ENCODE assay signal across 17 cellular contexts in genomic region chrX:42432552-42432951, GRCh38.
A peak's percentile ranks its signal among the peaks of the same experiment; 100 is the strongest.
DNase-seq lines count a peak whose midpoint lies in the region; ATAC-seq, FAIRE-seq and TF ChIP-seq lines count a peak whose summit lies in the region.
"Had no signal": no experiment of that assay in that cellular context is flagged by ENCODE, and none has a peak within 500 bp of the region (broad histone marks: within the 10 kb centered on the region; RNA-seq: fewer than 3 reads in every experiment).

No MANE protein-coding gene starts in this region.

- H3K79me2 ChIP-seq in hepatocyte = no peaks in the 10 kb centered on the region

- H3K9me2 ChIP-seq in hepatocyte (replicated peaks; ENCODE audit: insufficient read depth) = no peaks in the 10 kb centered on the region

- H3K27ac ChIP-seq in hepatocyte (no peak overlapping the region), liver (ENCODE audit: low read depth in 1 of 2, low read length in 2 of 2) (no peak overlapping the region), small intestine (ENCODE audit: low read depth in 1 of 2, low read length in 1 of 2) (no peak overlapping the region), adrenal gland (no peak overlapping the region)
- H3K27ac ChIP-seq: C4-2B had no signal

- WGBS in hepatocyte (ENCODE audit: low lambda C conversion rate, missing lambda C conversion rate) = 83% methylated on average over 2 of the region's 2 CpGs
- 86% methylated on average over 2 of the region's 2 CpGs for WGBS in liver
- 79 to 86% (median 83%) methylated on average over 2 of the region's 2 CpGs for WGBS in small intestine, 3 donors
- 76 to 96% (median 85%) methylated on average over 2 of the region's 2 CpGs for WGBS in adrenal gland, 4 donors

- no TSS peak for BruUV-seq in Caco-2 (replicated peaks; lab: Mats Ljungman, UMichigan)

- H3K27me3 ChIP-seq in Caco-2 (replicated peaks; ENCODE audit: control insufficient read depth, insufficient read depth, low read length) (no peaks in the 10 kb centered on the region), hepatocyte (no peaks in the 10 kb centered on the region), liver (ENCODE audit: control insufficient read depth in 4 of 4, insufficient read depth in 4 of 4, low read length in 3 of 4) (no peaks in the 10 kb centered on the region), small intestine (ENCODE audit: control insufficient read depth in 2 of 2, insufficient read depth in 2 of 2, low read length in 2 of 2) (no peaks in the 10 kb centered on the region), adrenal gland (peaks cover 19% of the 10 kb centered on the region)

- H3K4me1 ChIP-seq in Caco-2 = no peaks in the 10 kb centered on the region
- no peaks in the 10 kb centered on the region for H3K4me1 ChIP-seq in hepatocyte (ENCODE audit: insufficient read depth)
- H3K4me1 ChIP-seq in liver (ENCODE audit: control insufficient read depth in 4 of 4, insufficient read depth in 4 of 4, low read length in 3 of 4) = peaks cover 0 to 4% (median 2%) of the 10 kb centered on the region in 4 donors
- H3K4me1 ChIP-seq in small intestine (ENCODE audit: control insufficient read depth in 2 of 2, insufficient read depth in 1 of 2, low read depth in 1 of 2, low read length in 1 of 2) = no peaks in the 10 kb centered on the region
- no peaks in the 10 kb centered on the region for H3K4me1 ChIP-seq in adrenal gland (replicated peaks in 1 of 2)

- H3K9me3 ChIP-seq in Caco-2 = no peaks in the 10 kb centered on the region
- H3K9me3 ChIP-seq in hepatocyte (ENCODE audit: low read depth) = no peaks in the 10 kb centered on the region
- no peaks in the 10 kb centered on the region for H3K9me3 ChIP-seq in liver (ENCODE audit: control insufficient read depth in 4 of 4, low read length in 3 of 4)
- no peaks in the 10 kb centered on the region for H3K9me3 ChIP-seq in small intestine (ENCODE audit: control insufficient read depth, low read depth)
- no peaks in the 10 kb centered on the region for H3K9me3 ChIP-seq in adrenal gland (replicated peaks in 1 of 3)

- no peak overlapping the region for H3K9ac ChIP-seq in liver (ENCODE audit: low read depth in 1 of 2, low read length in 2 of 2)

- H4K20me1 ChIP-seq in hepatocyte (ENCODE audit: insufficient read depth, poor library complexity, severe bottlenecking) = no peaks in the 10 kb centered on the region

- TF ChIP-seq CTCF in Caco-2 (IDR thresholded peaks at IDR 0.05; ENCODE audit: insufficient read depth in 1 of 2, low read depth in 1 of 2, low read length in 1 of 2, severe bottlenecking in 1 of 2, unreplicated experiment in 1 of 2) = no peak
- TF ChIP-seq CTCF in hepatocyte (IDR thresholded peaks at IDR 0.05; ENCODE audit: poor library complexity) = no peak
- no peak for TF ChIP-seq CTCF in liver (IDR thresholded peaks at IDR 0.05; ENCODE audit: low read depth, low read length, missing input control)
- no peak for TF ChIP-seq CTCF in adrenal gland (IDR thresholded peaks at IDR 0.05)

- POLR2A ChIA-PET in Caco-2 (lab: Charles Lee) = no interaction called here

- DNase-seq in Caco-2 = peak; percentile 6 to 34
- DNase-seq in hepatocyte (ENCODE audit: low spot score) = peak; percentile 3
- peak; percentile 30 for DNase-seq in small intestine
- DNase-seq in adrenal gland = no peak
- no peak for DNase-seq in SK-N-DZ (ENCODE audit: low spot score)
- DNase-seq: AML-193; Calu3; CD4-positive, alpha-beta memory T cell; DMS79 treated with DMSO at 0.1 percent for 48 hours; GF-D8; GOT3; H9; KG1 had no signal

- intact Hi-C loops in Caco-2 (cut with micrococcal nuclease; ENCODE audit: unreplicated experiment) = no loop called here
- intact Hi-C loops in adrenal gland (cut with DNase I) = no loop called here

- no peak overlapping the region for H3K27ac Mint-ChIP-seq in Caco-2 (ENCODE audit: unreplicated experiment)
- H3K27ac Mint-ChIP-seq: CD4-positive, alpha-beta memory T cell; H9 had no signal

- H3K9me3 Mint-ChIP-seq in Caco-2 (ENCODE audit: unreplicated experiment) = no peaks in the 10 kb centered on the region

- TF ChIP-seq POLR2A in adrenal gland (IDR thresholded peaks at IDR 0.05) = no peak

- no peak overlapping the region for H3K4me2 ChIP-seq in hepatocyte

- no peak overlapping the region for H2AFZ ChIP-seq in hepatocyte

- TF ChIP-seq RAD21 in liver (IDR thresholded peaks at IDR 0.05) = peak in 1 of 2 donors; percentile 7

- H3K36me3 ChIP-seq in Caco-2 (ENCODE audit: control insufficient read depth, insufficient read depth, low read length) (no peaks in the 10 kb centered on the region), hepatocyte (replicated peaks; ENCODE audit: insufficient read depth, low read depth) (no peaks in the 10 kb centered on the region), liver (ENCODE audit: control insufficient read depth in 4 of 4, insufficient read depth in 3 of 4, low read depth in 1 of 4, low read length in 3 of 4) (no peaks in the 10 kb centered on the region), small intestine (ENCODE audit: control insufficient read depth in 2 of 2, insufficient read depth in 2 of 2, low read length in 2 of 2) (no peaks in the 10 kb centered on the region), adrenal gland (replicated peaks in 1 of 2) (no peaks in the 10 kb centered on the region)

- peaks cover 7% of the 10 kb centered on the region for H3K4me1 Mint-ChIP-seq in Caco-2 (ENCODE audit: low read depth, unreplicated experiment)

- no peaks in the 10 kb centered on the region for H3K36me3 Mint-ChIP-seq in Caco-2 (ENCODE audit: insufficient read depth, unreplicated experiment)

- H3K4me3 ChIP-seq in Caco-2 (ENCODE audit: low read depth, low read length) (no peak overlapping the region), hepatocyte (no peak overlapping the region), liver (ENCODE audit: low read depth in 1 of 3, low read length in 3 of 3) (no peak overlapping the region), small intestine (ENCODE audit: low read depth in 1 of 2, low read length in 2 of 2) (no peak overlapping the region), adrenal gland (no peak overlapping the region)

- FAIRE-seq in small intestine (lab: Jason Lieb, UNC) = no peak
- FAIRE-seq: A204.1 had no signal

- no peaks in the 10 kb centered on the region for H3K27me3 Mint-ChIP-seq in Caco-2 (ENCODE audit: insufficient read depth, unreplicated experiment)
- H3K27me3 Mint-ChIP-seq: CD4-positive, alpha-beta memory T cell had no signal

- no peak for ATAC-seq in GM21737 (IDR thresholded peaks at IDR 0.05; ENCODE audit: unreplicated experiment)

- no peak overlapping the region for H3K4me3 Mint-ChIP-seq in Caco-2 (ENCODE audit: unreplicated experiment)
- H3K4me3 Mint-ChIP-seq: CD4-positive, alpha-beta memory T cell; H9 had no signal

- CTCF ChIA-PET in Caco-2 (lab: Charles Lee) = no interaction called here

TF ChIP-seq in liver, 16 proteins besides CTCF, POLR2A, EP300 and RAD21:
- no peak for TF ChIP-seq EGR1 (IDR thresholded peaks at IDR 0.05; ENCODE audit: low read depth in 2 of 2)
- peak; percentile 58 to 59 for TF ChIP-seq HNF4A (conservative IDR thresholded peaks at IDR 0.05)
- peak; percentile 46 for TF ChIP-seq SP1 (IDR thresholded peaks at IDR 0.05)

Comparison
In these comparisons a context has a peak if more than half of its experiments do, and no peak if none do; other contexts are left out.
1. DNase-seq: peak in Caco-2 (2 of 2), hepatocyte (single experiment) and small intestine (single experiment); none in adrenal gland (0 of 7) and SK-N-DZ (single experiment).